Comparison of ENCODE assay signal across 1 cellular context in the genomic region with DNA sequence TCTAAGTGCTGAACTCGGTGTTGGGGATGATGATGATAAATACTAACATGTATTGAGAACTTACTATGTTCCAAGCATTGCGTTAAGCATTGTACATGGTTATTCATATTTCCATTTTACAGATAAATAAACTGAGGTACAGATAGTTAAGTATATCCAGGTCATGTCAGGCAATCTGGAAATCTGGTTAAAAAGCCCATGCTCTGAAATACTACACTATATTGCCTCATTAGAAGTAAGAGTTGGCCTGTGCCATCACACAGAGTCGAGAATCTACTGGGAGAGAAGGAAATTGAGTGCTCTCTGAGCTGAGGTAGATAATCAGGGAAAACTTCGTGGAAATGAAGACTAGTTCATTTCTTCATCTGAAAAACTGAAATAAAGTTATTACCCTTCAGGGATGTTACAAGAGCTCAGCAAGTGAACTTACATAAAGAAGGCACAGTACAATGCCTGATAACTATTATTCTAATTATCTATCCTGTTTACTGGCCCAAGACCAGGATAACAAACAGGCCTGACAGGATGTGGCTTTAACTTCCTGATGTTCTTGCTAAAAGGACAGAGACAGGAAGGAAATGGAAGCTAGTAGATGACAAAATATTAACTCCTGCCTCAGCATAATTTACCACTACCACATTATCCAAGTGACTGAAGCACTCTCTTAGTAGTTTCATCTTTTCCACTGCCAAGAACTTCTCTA.
TF ChIP-seq lines count a peak whose summit lies in the region.

No MANE protein-coding gene starts in this region.

TF ChIP-seq in HCT116, 20 proteins besides CTCF, POLR2A, EP300 and RAD21 (continued from another document):
- TF ChIP-seq ELF1 (IDR thresholded peaks at IDR 0.05; ENCODE audit: borderline replicate concordance, low read depth) (0 out of 2 replicates have a peak, but pooled peaks have one; percentile 7), MAX (IDR thresholded peaks at IDR 0.05) (no peak), CEBPB (IDR thresholded peaks at IDR 0.05; ENCODE audit: low read depth) (no peak)
- TF ChIP-seq, protein P1, sequence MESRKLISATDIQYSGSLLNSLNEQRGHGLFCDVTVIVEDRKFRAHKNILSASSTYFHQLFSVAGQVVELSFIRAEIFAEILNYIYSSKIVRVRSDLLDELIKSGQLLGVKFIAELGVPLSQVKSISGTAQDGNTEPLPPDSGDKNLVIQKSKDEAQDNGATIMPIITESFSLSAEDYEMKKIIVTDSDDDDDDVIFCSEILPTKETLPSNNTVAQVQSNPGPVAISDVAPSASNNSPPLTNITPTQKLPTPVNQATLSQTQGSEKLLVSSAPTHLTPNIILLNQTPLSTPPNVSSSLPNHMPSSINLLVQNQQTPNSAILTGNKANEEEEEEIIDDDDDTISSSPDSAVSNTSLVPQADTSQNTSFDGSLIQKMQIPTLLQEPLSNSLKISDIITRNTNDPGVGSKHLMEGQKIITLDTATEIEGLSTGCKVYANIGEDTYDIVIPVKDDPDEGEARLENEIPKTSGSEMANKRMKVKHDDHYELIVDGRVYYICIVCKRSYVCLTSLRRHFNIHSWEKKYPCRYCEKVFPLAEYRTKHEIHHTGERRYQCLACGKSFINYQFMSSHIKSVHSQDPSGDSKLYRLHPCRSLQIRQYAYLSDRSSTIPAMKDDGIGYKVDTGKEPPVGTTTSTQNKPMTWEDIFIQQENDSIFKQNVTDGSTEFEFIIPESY (IDR thresholded peaks at IDR 0.05; ENCODE audit: extremely low read depth, insufficient replicate concordance, low read length), result no peak
TF ChIP-seq in HCT116: peak in this region for 1.
